In the genomic region with DNA sequence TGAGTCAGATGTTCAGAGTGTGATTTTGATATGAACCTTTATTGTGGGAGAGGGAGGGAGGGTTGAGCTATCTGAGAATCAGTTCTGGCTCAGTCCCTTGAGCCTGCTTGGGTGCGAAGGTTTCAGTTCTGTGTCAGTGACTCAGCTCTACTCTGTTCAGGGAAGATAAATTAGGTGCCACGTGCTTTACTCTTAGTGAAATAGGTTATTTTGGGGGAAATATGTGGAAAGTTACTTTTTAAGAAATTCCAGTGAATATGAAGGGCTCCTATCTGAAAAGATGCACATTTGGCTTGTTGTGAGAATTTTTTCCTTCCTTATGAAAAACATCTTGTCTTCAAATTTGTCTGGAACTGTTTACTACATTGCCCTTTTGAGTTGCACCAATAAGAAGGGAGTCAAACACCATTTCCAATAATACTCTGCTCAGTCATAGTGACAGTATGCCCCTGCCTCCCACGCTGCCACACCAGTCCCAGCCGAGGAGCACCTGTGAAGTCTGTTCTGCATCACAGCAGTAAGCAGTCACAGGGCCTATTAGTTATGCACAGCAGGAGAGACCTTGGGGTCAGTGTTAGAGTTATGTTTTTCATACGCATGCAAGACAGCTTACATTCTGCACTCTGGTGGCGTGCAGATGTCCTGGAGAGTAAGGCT, we compare ENCODE assay signal across 8 cellular contexts. TPM values are rescaled to one million over a fixed set of nuclear protein-coding genes. Genes with fewer than 3 reads are reported as not detected.
DNase-seq lines count a peak whose midpoint lies in the region; ATAC-seq and TF ChIP-seq lines count a peak whose summit lies in the region.

No MANE protein-coding gene starts in this region.

- H3K4me3 Mint-ChIP-seq in activated B cell treated with CpG ODN at 0.5 μM for 24 hours, result peak overlapping the region; percentile 40

- intact Hi-C loops in activated B cell treated with CpG ODN at 0.5 μM for 24 hours (cut with micrococcal nuclease) (loop anchor here (1.0 to 2.0 kb wide), 6 partner anchors 21 to 176 kb away; no protein-coding TSS in a partner anchor), testis (cut with DNase I; ENCODE audit: low total_unique reads) (no loop called here), tibial artery (cut with DNase I; ENCODE audit: low total_unique reads) (no loop called here)

- WGBS in testis, 2 donors, result 43 to 47% methylated on average over 6 of the region's 6 CpGs

- POLR2A ChIA-PET in activated B cell treated with CpG ODN at 0.5 μM for 24 hours (lab: Charles Lee), result interaction anchor here (0.5 to 2.9 kb wide), 13 partner anchors 10 to 445 kb away, joined by 3 to 15 read pairs (median 4); partner anchors contain the start of genes SLC39A10 and STK17B

- no peak overlapping the region for H3K4me3 ChIP-seq in testis
- no peak overlapping the region for H3K4me3 ChIP-seq in tibial artery

- H3K27ac Mint-ChIP-seq in activated B cell treated with CpG ODN at 0.5 μM for 24 hours, result peak overlapping the region; percentile 81

- peak; percentile 98 for ATAC-seq in HG03039 (IDR thresholded peaks at IDR 0.05; ENCODE audit: unreplicated experiment)
- peak; percentile 87 for ATAC-seq in activated B cell treated with CpG ODN at 0.5 μM for 24 hours (ENCODE audit: low read depth)

- no peaks in the 10 kb centered on the region for H3K27me3 ChIP-seq in testis
- H3K27me3 ChIP-seq in tibial artery, result no peaks in the 10 kb centered on the region

- peak; percentile 24 for DNase-seq in activated naive CD4-positive, alpha-beta T cell treated with Interleukin-2 at 50 U/mL for 16 hours
- DNase-seq in activated naive CD4-positive, alpha-beta T cell (lab: John Stamatoyannopoulos, UW), result no peak
- peak; percentile 34 for DNase-seq in activated B cell treated with CpG ODN at 0.5 μM for 24 hours
- peak; percentile 56 for DNase-seq in mucosa of gallbladder (ENCODE audit: low spot score)
- no peak for DNase-seq in RKO (ENCODE audit: low spot score)
- no peak for DNase-seq in testis
- DNase-seq in tibial artery, result no peak

- no peak for TF ChIP-seq POLR2A in testis (IDR thresholded peaks at IDR 0.05)

- no peaks in the 10 kb centered on the region for H3K36me3 Mint-ChIP-seq in activated B cell treated with CpG ODN at 0.5 μM for 24 hours (ENCODE audit: low read depth)

- H3K27ac ChIP-seq in testis, result no peak overlapping the region
- no peak overlapping the region for H3K27ac ChIP-seq in tibial artery

- no peak for TF ChIP-seq CTCF in activated B cell treated with CpG ODN at 0.5 μM for 24 hours (IDR thresholded peaks at IDR 0.05)
- no peak for TF ChIP-seq CTCF in testis (IDR thresholded peaks at IDR 0.05)
- TF ChIP-seq CTCF in tibial artery (IDR thresholded peaks at IDR 0.05), result no peak

- CTCF ChIA-PET in activated B cell treated with CpG ODN at 0.5 μM for 24 hours (lab: Charles Lee), result interaction anchor here (0.7 to 3.9 kb wide), 5 partner anchors 20 to 37 kb away, joined by 3 to 18 read pairs (median 3); no protein-coding TSS in a partner anchor

- peaks cover 77% of the 10 kb centered on the region for H3K4me1 Mint-ChIP-seq in activated B cell treated with CpG ODN at 0.5 μM for 24 hours

- H3K9me3 Mint-ChIP-seq in activated B cell treated with CpG ODN at 0.5 μM for 24 hours, result no peaks in the 10 kb centered on the region

- H3K36me3 ChIP-seq in testis (ENCODE audit: low read depth, missing control alignments) (no peaks in the 10 kb centered on the region), tibial artery (no peaks in the 10 kb centered on the region)

- H3K4me1 ChIP-seq in testis, result no peaks in the 10 kb centered on the region
- no peaks in the 10 kb centered on the region for H3K4me1 ChIP-seq in tibial artery

- no peaks in the 10 kb centered on the region for H3K27me3 Mint-ChIP-seq in activated B cell treated with CpG ODN at 0.5 μM for 24 hours

- no peaks in the 10 kb centered on the region for H3K9me3 ChIP-seq in testis
- no peaks in the 10 kb centered on the region for H3K9me3 ChIP-seq in tibial artery

RNA-seq across cellular contexts. Expression of gene DNAH7, which starts 32.8 kb away (rescaled TPM):
- total RNA-seq in activated B cell treated with CpG ODN at 0.5 μM for 24 hours (0.17 and 0.29 TPM in 2 replicates), mucosa of gallbladder (5.0 TPM), testis (10 to 100 TPM; 14.9 to 27.1 TPM)
- 25.8 TPM for polyA plus RNA-seq in testis (ENCODE audit: insufficient read depth, low read depth, low replicate concordance)

Comparison
In these comparisons a context has a peak if more than half of its experiments do, and no peak if none do; other contexts are left out.
1. DNase-seq: peak in activated naive CD4-positive, alpha-beta T cell treated with Interleukin-2 at 50 U/mL for 16 hours (single experiment), activated B cell treated with CpG ODN at 0.5 μM for 24 hours (single experiment) and mucosa of gallbladder (single experiment); none in activated naive CD4-positive, alpha-beta T cell (0 of 4), RKO (single experiment), testis (single experiment) and tibial artery (0 of 2).